In the genomic region with DNA sequence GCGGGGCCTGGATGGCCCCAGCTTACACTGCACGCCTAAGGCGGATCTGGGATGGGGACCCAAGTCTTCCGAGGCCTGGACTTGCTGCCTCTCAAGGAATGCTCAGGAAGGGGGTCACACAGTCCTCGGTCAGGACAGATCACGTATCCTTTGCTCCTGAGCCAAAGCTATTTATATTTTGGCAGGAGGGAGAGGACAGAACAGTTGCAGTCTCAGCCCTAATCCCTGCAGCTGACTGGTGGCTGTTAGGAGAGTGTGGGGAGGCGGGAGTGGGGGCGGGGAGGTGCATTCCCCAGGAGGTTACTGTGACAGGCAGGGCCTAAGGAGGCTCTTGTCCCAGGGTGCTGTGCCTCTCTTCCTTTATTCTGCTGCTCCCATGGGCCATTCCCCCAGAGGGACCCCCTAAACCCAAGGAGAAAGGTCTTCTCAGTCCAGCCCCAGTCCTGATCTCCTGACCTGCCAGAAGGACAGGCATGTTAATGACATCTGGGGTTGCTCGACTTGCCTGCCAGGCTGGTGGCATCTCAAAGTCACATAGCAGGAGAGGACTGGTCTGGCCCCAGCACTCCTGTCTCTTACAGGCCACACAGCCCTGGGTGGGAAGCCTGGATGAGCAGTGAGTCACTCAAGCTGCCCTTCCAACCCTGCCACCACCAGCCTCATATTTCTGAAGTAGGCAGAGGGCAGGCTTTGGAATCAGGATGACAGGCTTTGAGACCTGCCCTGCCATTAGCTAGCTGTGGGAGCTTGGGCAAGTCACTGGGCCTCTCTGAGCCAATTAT, we compare ENCODE assay signal across 10 cellular contexts. TPM values are rescaled to one million over a fixed set of nuclear protein-coding genes. Genes with fewer than 3 reads are reported as not detected.
DNase-seq lines count a peak whose midpoint lies in the region; ATAC-seq and TF ChIP-seq lines count a peak whose summit lies in the region.
"Had no signal": no experiment of that assay in that cellular context is flagged by ENCODE, and none has a peak within 500 bp of the region (broad histone marks: within the 10 kb centered on the region; RNA-seq: fewer than 3 reads in every experiment).

No MANE protein-coding gene starts in this region.

- no peaks in the 10 kb centered on the region for H3K27me3 Mint-ChIP-seq in type B pancreatic cell

- H3K79me2 ChIP-seq in SK-N-SH (ENCODE audit: insufficient read depth), result no peaks in the 10 kb centered on the region

- H2AFZ ChIP-seq in SK-N-SH (ENCODE audit: low read depth), result no peak overlapping the region

- TF ChIP-seq RAD21 in SK-N-SH (IDR thresholded peaks at IDR 0.05; ENCODE audit: low read length), result no peak

- H3K4me3 Mint-ChIP-seq in type B pancreatic cell, result no peak overlapping the region

- H3K9me3 ChIP-seq in SK-N-SH, result no peaks in the 10 kb centered on the region
- no peaks in the 10 kb centered on the region for H3K9me3 ChIP-seq in ectodermal cell (ENCODE audit: control insufficient read depth, low read length)
- no peaks in the 10 kb centered on the region for H3K9me3 ChIP-seq in left lung
- no peaks in the 10 kb centered on the region for H3K9me3 ChIP-seq in uterus

- POLR2A ChIA-PET in SK-N-SH (lab: Yijun Ruan, JAX), result no interaction called here

- H3K4me1 ChIP-seq in SK-N-SH (ENCODE audit: control insufficient read depth in 1 of 2, insufficient read depth in 2 of 2, low read depth in 1 of 2, low read length in 1 of 2) (peaks cover 0 to 4% of the 10 kb centered on the region in 2 experiments; a peak in 2 of 4 replicates), ectodermal cell (ENCODE audit: control insufficient read depth, insufficient read depth, low read length) (peaks cover 20% of the 10 kb centered on the region), left lung (peaks cover 4 to 9% of the 10 kb centered on the region in 2 donors), uterus (no peaks in the 10 kb centered on the region)

- H3K4me2 ChIP-seq in SK-N-SH, result no peak overlapping the region

- H3K4me3 ChIP-seq in SK-N-SH (ENCODE audit: low read depth in 2 of 2, low read length in 1 of 2) (no peak overlapping the region), ectodermal cell (ENCODE audit: insufficient read depth, low read depth, low read length) (no peak overlapping the region), left lung (no peak overlapping the region), uterus (no peak overlapping the region)

- no peaks in the 10 kb centered on the region for H3K9me2 ChIP-seq in SK-N-SH

- no peaks in the 10 kb centered on the region for H3K9me3 Mint-ChIP-seq in type B pancreatic cell

- H3K36me3 ChIP-seq in SK-N-SH (replicated peaks in 1 of 2; ENCODE audit: control insufficient read depth in 1 of 2, insufficient read depth in 2 of 2, low read length in 1 of 2), result peaks cover 0 to 3% of the 10 kb centered on the region in 2 experiments
- no peaks in the 10 kb centered on the region for H3K36me3 ChIP-seq in ectodermal cell (ENCODE audit: control insufficient read depth, insufficient read depth, low read length)
- H3K36me3 ChIP-seq in left lung, result peaks cover 0 to 7% of the 10 kb centered on the region in 2 donors
- H3K36me3 ChIP-seq in uterus, result no peaks in the 10 kb centered on the region

- no peak for TF ChIP-seq EP300 in SK-N-SH (IDR thresholded peaks at IDR 0.05; ENCODE audit: borderline replicate concordance in 1 of 2, low read depth in 1 of 2, low read length in 1 of 2)

- no peak overlapping the region for H3K27ac Mint-ChIP-seq in type B pancreatic cell

- H3K4me1 Mint-ChIP-seq in type B pancreatic cell (ENCODE audit: unreplicated experiment), result peaks cover 4% of the 10 kb centered on the region

- no peaks in the 10 kb centered on the region for H3F3A ChIP-seq in SK-N-SH (replicated peaks; ENCODE audit: insufficient read depth)

- DNase-seq in SK-N-SH (no peak), left lung (peak in 1 of 2 donors; percentile 31), uterus (peak; percentile 42 to 62), type B pancreatic cell (ENCODE audit: extremely low spot score, unreplicated experiment) (no peak)
- DNase-seq in stimulated activated CD4-positive, alpha-beta T cell treated with anti-CD3 and anti-CD28 coated beads, Interleukin-12 subunit alpha, Interleukin-12 subunit beta, amount 100 ng/mL, for 4 hours, result no peak
- DNase-seq: activated naive CD4-positive, alpha-beta T cell treated with Interleukin-2 at 50 U/mL for 16 hours; NCI-H446 treated with DMSO at 0.1 percent for 48 hours had no signal

- 81% methylated on average over 8 of the region's 9 CpGs for WGBS in SK-N-SH (ENCODE audit: low lambda C conversion rate)
- 71 to 74% methylated on average over 9 of the region's 9 CpGs for WGBS in ectodermal cell, 2 experiments

- intact Hi-C loops in left lung (cut with DNase I), result no loop called here
- intact Hi-C loops in uterus (cut with DNase I; ENCODE audit: low total_unique reads), result no loop called here

- H3K27me3 ChIP-seq in SK-N-SH (ENCODE audit: insufficient read depth) (no peaks in the 10 kb centered on the region), ectodermal cell (ENCODE audit: control insufficient read depth, insufficient read depth, low read length, poor library complexity, severe bottlenecking) (no peaks in the 10 kb centered on the region), left lung (no peaks in the 10 kb centered on the region), uterus (no peaks in the 10 kb centered on the region)

- peaks cover 10% of the 10 kb centered on the region for H3K36me3 Mint-ChIP-seq in type B pancreatic cell

- no peak for TF ChIP-seq POLR2A in uterus (IDR thresholded peaks at IDR 0.05)

- H4K20me1 ChIP-seq in SK-N-SH (ENCODE audit: insufficient read depth), result no peaks in the 10 kb centered on the region

- ATAC-seq in SK-N-SH treated with all-trans-retinoic acid at 6 μM for 48 hours (peak; percentile 90), left lung (peak; percentile 23), HG02870 (IDR thresholded peaks at IDR 0.05; ENCODE audit: unreplicated experiment) (no peak)

- no peak overlapping the region for H3K9ac ChIP-seq in SK-N-SH

- H3K27ac ChIP-seq in SK-N-SH (ENCODE audit: low read depth in 2 of 2, low read length in 1 of 2), result no peak overlapping the region
- peak overlapping the region; percentile 44 for H3K27ac ChIP-seq in ectodermal cell (ENCODE audit: insufficient read depth, low read depth, low read length, poor library complexity, severe bottlenecking)
- H3K27ac ChIP-seq in left lung, result no peak overlapping the region
- peak overlapping the region in 1 of 2 donors; percentile 37 for H3K27ac ChIP-seq in uterus

- no peak for TF ChIP-seq CTCF in SK-N-SH (IDR thresholded peaks at IDR 0.05)
- TF ChIP-seq CTCF in left lung (IDR thresholded peaks at IDR 0.05), result no peak
- TF ChIP-seq CTCF in uterus (IDR thresholded peaks at IDR 0.05), result no peak
- TF ChIP-seq CTCF in type B pancreatic cell (conservative IDR thresholded peaks at IDR 0.05), result no peak

- CTCF ChIA-PET in SK-N-SH (lab: Yijun Ruan, JAX), result interaction anchor here (1.0 to 2.1 kb wide), 5 partner anchors 10 to 84 kb away, joined by 3 to 5 read pairs (median 3); no protein-coding TSS in a partner anchor

TF ChIP-seq in SK-N-SH treated with all-trans-retinoic acid at 6 μM for 48 hours, 23 proteins besides CTCF, POLR2A, EP300 and RAD21 (continues in another document):
- TF ChIP-seq, protein P1, sequence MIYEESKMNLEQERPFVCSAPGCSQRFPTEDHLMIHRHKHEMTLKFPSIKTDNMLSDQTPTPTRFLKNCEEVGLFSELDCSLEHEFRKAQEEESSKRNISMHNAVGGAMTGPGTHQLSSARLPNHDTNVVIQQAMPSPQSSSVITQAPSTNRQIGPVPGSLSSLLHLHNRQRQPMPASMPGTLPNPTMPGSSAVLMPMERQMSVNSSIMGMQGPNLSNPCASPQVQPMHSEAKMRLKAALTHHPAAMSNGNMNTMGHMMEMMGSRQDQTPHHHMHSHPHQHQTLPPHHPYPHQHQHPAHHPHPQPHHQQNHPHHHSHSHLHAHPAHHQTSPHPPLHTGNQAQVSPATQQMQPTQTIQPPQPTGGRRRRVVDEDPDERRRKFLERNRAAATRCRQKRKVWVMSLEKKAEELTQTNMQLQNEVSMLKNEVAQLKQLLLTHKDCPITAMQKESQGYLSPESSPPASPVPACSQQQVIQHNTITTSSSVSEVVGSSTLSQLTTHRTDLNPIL (CRISPR knock-in tag; IDR thresholded peaks at IDR 0.05; ENCODE audit: low read depth), result no peak
- TF ChIP-seq CSDC2 (CRISPR knock-in tag; IDR thresholded peaks at IDR 0.05) (no peak), ZFP3 (CRISPR knock-in tag; IDR thresholded peaks at IDR 0.05) (no peak), GLIS3 (CRISPR knock-in tag; IDR thresholded peaks at IDR 0.05) (no peak), TCF4 (CRISPR knock-in tag; IDR thresholded peaks at IDR 0.05; ENCODE audit: borderline replicate concordance) (no peak)

TF ChIP-seq in SK-N-SH, 30 proteins besides CTCF, POLR2A, EP300 and RAD21:
- TF ChIP-seq FOSL2 (IDR thresholded peaks at IDR 0.05; ENCODE audit: borderline replicate concordance, low read depth) (no peak), YY1 (IDR thresholded peaks at IDR 0.05; ENCODE audit: low read depth) (no peak), NRF1 (IDR thresholded peaks at IDR 0.05; ENCODE audit: low read depth, low read length) (no peak), POLR2AphosphoS5 (IDR thresholded peaks at IDR 0.05; ENCODE audit: low read depth, low read length) (no peak), MXI1 (IDR thresholded peaks at IDR 0.05; ENCODE audit: low read depth, low read length) (no peak)
- TF ChIP-seq, protein P2, sequence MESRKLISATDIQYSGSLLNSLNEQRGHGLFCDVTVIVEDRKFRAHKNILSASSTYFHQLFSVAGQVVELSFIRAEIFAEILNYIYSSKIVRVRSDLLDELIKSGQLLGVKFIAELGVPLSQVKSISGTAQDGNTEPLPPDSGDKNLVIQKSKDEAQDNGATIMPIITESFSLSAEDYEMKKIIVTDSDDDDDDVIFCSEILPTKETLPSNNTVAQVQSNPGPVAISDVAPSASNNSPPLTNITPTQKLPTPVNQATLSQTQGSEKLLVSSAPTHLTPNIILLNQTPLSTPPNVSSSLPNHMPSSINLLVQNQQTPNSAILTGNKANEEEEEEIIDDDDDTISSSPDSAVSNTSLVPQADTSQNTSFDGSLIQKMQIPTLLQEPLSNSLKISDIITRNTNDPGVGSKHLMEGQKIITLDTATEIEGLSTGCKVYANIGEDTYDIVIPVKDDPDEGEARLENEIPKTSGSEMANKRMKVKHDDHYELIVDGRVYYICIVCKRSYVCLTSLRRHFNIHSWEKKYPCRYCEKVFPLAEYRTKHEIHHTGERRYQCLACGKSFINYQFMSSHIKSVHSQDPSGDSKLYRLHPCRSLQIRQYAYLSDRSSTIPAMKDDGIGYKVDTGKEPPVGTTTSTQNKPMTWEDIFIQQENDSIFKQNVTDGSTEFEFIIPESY (IDR thresholded peaks at IDR 0.05; ENCODE audit: borderline replicate concordance, low read depth), result no peak

RNA-seq across cellular contexts. Expression of a gene that starts 51.9 kb away (rescaled TPM):
- polyA plus RNA-seq in SK-N-SH (2012; rRNA removed), result 6.8 and 8.7 TPM in 2 replicates
- polyA plus RNA-seq in SK-N-SH (2012; cell fraction: cytosol; rRNA removed), result 2.6 and 3.0 TPM in 2 replicates
- polyA plus RNA-seq in SK-N-SH (2012; cell fraction: nucleus; rRNA removed), result 55.3 and 131 TPM in 2 replicates
- polyA plus RNA-seq in ectodermal cell (2013, experiment 1 of 4), result 29.6 TPM
- 22.9 TPM for polyA plus RNA-seq in ectodermal cell (2013, experiment 2 of 4)
- polyA plus RNA-seq in ectodermal cell (2013, experiment 3 of 4), result 17.9 TPM
- 19.3 TPM for polyA plus RNA-seq in ectodermal cell (2013, experiment 4 of 4)
- 10 to 100 TPM; 15.8 to 23.5 TPM for total RNA-seq in left lung
- 10 to 100 TPM in 3 of 4 donors, 1 to 10 TPM in 1; 7.9 to 52.9 (median 43.3) TPM for total RNA-seq in uterus
- total RNA-seq in type B pancreatic cell (ENCODE audit: low replicate concordance), result 29.5 and 65.1 TPM in 2 replicates

Comparison
In these comparisons a context has a peak if more than half of its experiments do, and no peak if none do; other contexts are left out.
1. DNase-seq: peak in uterus (2 of 2); none in SK-N-SH (single experiment), type B pancreatic cell (single experiment) and stimulated activated CD4-positive, alpha-beta T cell treated with anti-CD3 and anti-CD28 coated beads, Interleukin-12 subunit alpha, Interleukin-12 subunit beta, amount 100 ng/mL, for 4 hours (single experiment).